In the genomic region with DNA sequence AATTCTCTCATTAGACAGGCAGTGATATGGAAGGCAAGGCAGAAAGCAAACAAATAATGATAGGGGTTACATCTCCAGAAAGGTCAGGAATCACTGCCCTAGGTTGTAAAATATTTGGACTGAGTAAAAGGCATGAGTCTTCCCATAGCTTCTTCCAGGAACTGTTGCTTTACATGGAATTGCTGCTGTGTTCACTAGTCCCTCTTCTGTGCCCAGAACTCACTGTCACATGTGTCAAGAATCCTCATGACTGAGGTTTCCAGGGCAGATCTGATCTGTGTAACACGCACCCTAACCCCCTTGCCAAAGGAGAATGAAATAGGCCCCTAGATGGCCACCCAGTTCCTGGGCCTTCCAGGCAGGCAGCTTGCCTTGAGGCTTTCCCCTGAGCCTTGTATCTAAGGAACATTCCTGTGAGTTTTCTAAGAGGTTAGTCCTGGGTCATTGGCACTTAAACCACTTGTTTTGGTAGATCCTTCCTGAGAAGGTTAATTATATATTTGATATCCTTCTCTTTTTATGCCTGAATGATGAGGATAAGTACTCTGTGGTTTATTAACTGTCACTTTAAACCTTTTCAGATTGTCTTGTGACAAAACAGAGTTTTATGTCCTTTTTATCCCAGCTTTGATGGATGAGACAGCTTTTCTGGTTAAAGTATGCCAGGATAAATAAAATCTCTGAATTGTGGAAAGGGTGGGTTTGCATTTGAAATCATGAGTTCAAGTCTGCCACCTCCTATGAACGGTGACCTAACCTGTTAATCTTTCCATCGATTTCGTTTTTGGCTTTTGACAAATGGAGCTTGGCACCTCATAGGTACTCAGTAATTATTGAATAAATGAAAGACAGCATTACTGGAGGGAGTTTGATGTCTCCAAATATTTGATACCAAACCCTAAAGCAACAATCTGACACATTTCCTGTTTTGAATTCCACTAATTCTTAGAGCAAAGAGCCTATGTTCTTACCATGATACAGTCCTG, we compare ENCODE assay signal across 9 cellular contexts.
DNase-seq lines count a peak whose midpoint lies in the region; TF ChIP-seq lines count a peak whose summit lies in the region.
"Had no signal": no experiment of that assay in that cellular context is flagged by ENCODE, and none has a peak within 500 bp of the region (broad histone marks: within the 10 kb centered on the region; RNA-seq: fewer than 3 reads in every experiment).

No MANE protein-coding gene starts in this region.

- POLR2A ChIA-PET in GM10248 (lab: Yijun Ruan, JAX): no interaction called here

- CTCF ChIA-PET in GM10248 (lab: Yijun Ruan, JAX): interaction anchor here (1.5 kb wide), 1 partner anchor 113 kb away, joined by 3 read pairs; no protein-coding TSS in a partner anchor

- H3K27ac ChIP-seq in mesodermal cell (ENCODE audit: low read depth, low read length, severe bottlenecking): peak overlapping the region; percentile 23
- H3K27ac ChIP-seq: KMS-11 had no signal

- H3K9me3 ChIP-seq in mesodermal cell (ENCODE audit: control insufficient read depth, low read length): no peaks in the 10 kb centered on the region

- peaks cover 21% of the 10 kb centered on the region for H3K36me3 ChIP-seq in mesodermal cell (ENCODE audit: control insufficient read depth, insufficient read depth, low read length)

- TF ChIP-seq CTCF in astrocyte of the cerebellum (IDR thresholded peaks at IDR 0.05; ENCODE audit: low read depth, low read length, missing control alignments): no peak
- no peak for TF ChIP-seq CTCF in GM10248 (IDR thresholded peaks at IDR 0.05; ENCODE audit: control extremely low read depth, extremely low read depth, low read depth, missing control alignments)

- in situ Hi-C loops in astrocyte of the cerebellum (cut with HindIII; ENCODE audit: low sequenced_read_pairs): no loop called here

- H3K4me1 ChIP-seq in mesodermal cell (ENCODE audit: control insufficient read depth, insufficient read depth, low read length, poor library complexity, severe bottlenecking): peaks cover 13% of the 10 kb centered on the region

- WGBS in mesodermal cell (ENCODE audit: insufficient coverage in 2 of 2), 2 experiments: 93 to 100% methylated on average over 1 to 2 of the region's 4 CpGs

- H3K4me3 ChIP-seq in astrocyte of the cerebellum (ENCODE audit: low read depth, low read length): no peak overlapping the region
- H3K4me3 ChIP-seq in mesodermal cell (ENCODE audit: extremely low read depth, insufficient read depth, low read length, poor library complexity, severe bottlenecking): no peak overlapping the region

- DNase-seq in A172 (ENCODE audit: low spot score): peak; percentile 35
- peak; percentile 47 for DNase-seq in HCEC 1CT
- DNase-seq in astrocyte of the cerebellum (ENCODE audit: low read depth): peak; percentile 66
- no peak for DNase-seq in inferior parietal cortex (ENCODE audit: extremely low spot score)
- no peak for DNase-seq in ecto neural progenitor cell (ENCODE audit: low spot score)
- no peak for DNase-seq in GM10248 (ENCODE audit: extremely low spot score)
- DNase-seq in stimulated activated CD4-positive, alpha-beta T cell treated with anti-CD3 and anti-CD28 coated beads, Interleukin-4, amount 100 ng/mL, for 1 hour: no peak

Comparison
In these comparisons a context has a peak if more than half of its experiments do, and no peak if none do; other contexts are left out.
1. DNase-seq: peak in A172 (single experiment), HCEC 1CT (single experiment) and astrocyte of the cerebellum (single experiment); none in inferior parietal cortex (single experiment), ecto neural progenitor cell (single experiment), GM10248 (single experiment) and stimulated activated CD4-positive, alpha-beta T cell treated with anti-CD3 and anti-CD28 coated beads, Interleukin-4, amount 100 ng/mL, for 1 hour (single experiment).